Comparison of ENCODE assay signal across 16 cellular contexts in the genomic region with DNA sequence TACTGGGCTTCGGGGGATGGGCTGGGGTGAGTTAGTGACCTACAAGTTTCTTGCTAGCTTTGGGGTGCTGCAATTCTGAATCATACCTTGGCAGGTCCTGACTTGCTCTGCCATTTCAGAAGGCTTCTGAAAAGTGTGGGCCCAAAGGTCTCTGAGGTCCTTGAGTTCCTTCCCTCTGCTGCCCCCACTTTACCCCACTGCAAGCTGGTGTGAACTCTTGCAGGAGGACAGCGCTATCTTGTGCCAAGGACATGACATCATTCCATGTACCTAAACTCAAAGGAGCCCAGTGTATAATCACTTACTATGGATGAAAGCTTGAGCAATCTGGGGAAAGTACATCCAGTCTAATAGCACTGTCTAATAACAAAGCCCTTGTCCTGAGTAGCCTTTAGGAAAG.
DNase-seq lines count a peak whose midpoint lies in the region; ATAC-seq and TF ChIP-seq lines count a peak whose summit lies in the region.
"Had no signal": no experiment of that assay in that cellular context is flagged by ENCODE, and none has a peak within 500 bp of the region (broad histone marks: within the 10 kb centered on the region; RNA-seq: fewer than 3 reads in every experiment).

No MANE protein-coding gene starts in this region.

- CTCF ChIA-PET in Caco-2 (lab: Charles Lee): no interaction called here

- H3K27ac Mint-ChIP-seq in Caco-2 (ENCODE audit: unreplicated experiment): no peak overlapping the region
- H3K27ac Mint-ChIP-seq: activated T-helper 2 cell treated with anti-CD3 and anti-CD28 coated beads, Interferon-gamma antibody, Interleukin-2, Interleukin-4, amounts not matched to agents 10 μg/mL and 5 μg/mL and 100 μg/mL, durations not matched to agents 14 hours and 24 hours and 36 hours; naive thymus-derived CD8-positive, alpha-beta T cell; WTC11 had no signal

- H2BK5ac ChIP-seq in mesenchymal stem cell (ENCODE audit: low read depth, low read length, poor library complexity, severe bottlenecking): no peak overlapping the region

- H3K27me3 Mint-ChIP-seq in Caco-2 (ENCODE audit: insufficient read depth, unreplicated experiment): peaks cover 26% of the 10 kb centered on the region

- no peaks in the 10 kb centered on the region for H3K79me1 ChIP-seq in mesenchymal stem cell (replicated peaks; ENCODE audit: low read length, poor library complexity, severe bottlenecking)

- H2AFZ ChIP-seq in mesenchymal stem cell (ENCODE audit: low read depth, low read length): no peak overlapping the region
- H2AFZ ChIP-seq: GM23248, parathyroid adenoma had no signal

- H3K4me1 Mint-ChIP-seq in Caco-2 (ENCODE audit: low read depth, unreplicated experiment): peaks cover 7% of the 10 kb centered on the region

- H3K18ac ChIP-seq in mesenchymal stem cell (ENCODE audit: low read depth in 1 of 2, low read length in 2 of 2): no peak overlapping the region

- H3K27me3 ChIP-seq in mesenchymal stem cell (ENCODE audit: control insufficient read depth in 1 of 2, insufficient read depth in 1 of 2, low read length in 2 of 2): peaks cover 22 to 53% of the 10 kb centered on the region in 2 experiments
- H3K27me3 ChIP-seq in Caco-2 (replicated peaks; ENCODE audit: control insufficient read depth, insufficient read depth, low read length): no peaks in the 10 kb centered on the region

- no peak overlapping the region for H4K8ac ChIP-seq in mesenchymal stem cell (ENCODE audit: low read length)

- POLR2A ChIA-PET in Caco-2 (lab: Charles Lee): no interaction called here

- no peak overlapping the region for H3K14ac ChIP-seq in mesenchymal stem cell (ENCODE audit: low read length in 2 of 2)

- H3K9ac ChIP-seq in mesenchymal stem cell (ENCODE audit: low read length): no peak overlapping the region
- H3K9ac ChIP-seq: GM23248, parathyroid adenoma had no signal

- H2BK12ac ChIP-seq in mesenchymal stem cell (ENCODE audit: low read length in 2 of 2): no peak overlapping the region

- no peak overlapping the region for H3K27ac ChIP-seq in mesenchymal stem cell (ENCODE audit: low read length, poor library complexity, severe bottlenecking)
- H3K27ac ChIP-seq: GM23248, parathyroid adenoma had no signal

- no peak overlapping the region for H3K4me2 ChIP-seq in mesenchymal stem cell (ENCODE audit: low read length, poor library complexity, severe bottlenecking)

- DNase-seq in M059J (ENCODE audit: low read depth) (peak; percentile 21), NCI-H69 (lab: John Stamatoyannopoulos, UW) (peak; percentile 51), epithelial cell of esophagus (ENCODE audit: low read depth) (peak; percentile 88), mesenchymal stem cell (peak; percentile 46), iPS-NIHi7 (ENCODE audit: extremely low spot score) (no peak), Caco-2 (no peak)
- DNase-seq: GM23248; IMR-90; naive thymus-derived CD8-positive, alpha-beta T cell; NCI-H2171; T-helper 1 cell had no signal

- TF ChIP-seq CTCF in epithelial cell of esophagus (IDR thresholded peaks at IDR 0.05; ENCODE audit: insufficient read depth, low read depth, low read length, missing control alignments): no peak
- no peak for TF ChIP-seq CTCF in Caco-2 (IDR thresholded peaks at IDR 0.05; ENCODE audit: insufficient read depth in 1 of 2, low read depth in 1 of 2, low read length in 1 of 2, severe bottlenecking in 1 of 2, unreplicated experiment in 1 of 2)

- H3K4me1 ChIP-seq in mesenchymal stem cell (ENCODE audit: control insufficient read depth, insufficient read depth, low read depth, low read length) (peaks cover 4% of the 10 kb centered on the region), Caco-2 (no peaks in the 10 kb centered on the region)
- H3K4me1 ChIP-seq: parathyroid adenoma had no signal

- ATAC-seq in GM21528 (IDR thresholded peaks at IDR 0.05; ENCODE audit: low FRiP score, unreplicated experiment): no peak
- ATAC-seq: naive thymus-derived CD8-positive, alpha-beta T cell; WTC11 had no signal

- H2BK15ac ChIP-seq in mesenchymal stem cell (ENCODE audit: low read depth, poor library complexity, severe bottlenecking): no peak overlapping the region

- H3K4me3 ChIP-seq in epithelial cell of esophagus (ENCODE audit: low read length): no peak overlapping the region
- H3K4me3 ChIP-seq in mesenchymal stem cell (ENCODE audit: insufficient read depth in 1 of 2, low read depth in 1 of 2, low read length in 2 of 2): no peak overlapping the region
- H3K4me3 ChIP-seq in Caco-2 (ENCODE audit: low read depth, low read length): no peak overlapping the region
- H3K4me3 ChIP-seq: adrenal gland, GM23248 had no signal

- no peak overlapping the region for H2BK120ac ChIP-seq in mesenchymal stem cell (ENCODE audit: low read depth, low read length)

- intact Hi-C loops in Caco-2 (cut with micrococcal nuclease; ENCODE audit: unreplicated experiment): no loop called here

- H3K9me3 Mint-ChIP-seq in Caco-2 (ENCODE audit: unreplicated experiment): no peaks in the 10 kb centered on the region
- H3K9me3 Mint-ChIP-seq: activated T-helper 2 cell treated with anti-CD3 and anti-CD28 coated beads, Interferon-gamma antibody, Interleukin-2, Interleukin-4, amounts not matched to agents 10 μg/mL and 5 μg/mL and 100 μg/mL, durations not matched to agents 14 hours and 24 hours and 36 hours; naive thymus-derived CD8-positive, alpha-beta T cell had no signal

- no peak overlapping the region for H3K23ac ChIP-seq in mesenchymal stem cell (ENCODE audit: low read length in 2 of 2)

- H3K4me3 Mint-ChIP-seq in Caco-2 (ENCODE audit: unreplicated experiment): no peak overlapping the region
- H3K4me3 Mint-ChIP-seq: naive thymus-derived CD8-positive, alpha-beta T cell; WTC11 had no signal

- H3K36me3 ChIP-seq in mesenchymal stem cell (ENCODE audit: control insufficient read depth in 1 of 2, insufficient read depth in 2 of 2, low read depth in 1 of 2, low read length in 2 of 2): no peaks in the 10 kb centered on the region
- no peaks in the 10 kb centered on the region for H3K36me3 ChIP-seq in Caco-2 (ENCODE audit: control insufficient read depth, insufficient read depth, low read length)
- H3K36me3 ChIP-seq: adrenal gland had no signal

- no peaks in the 10 kb centered on the region for H3K9me3 ChIP-seq in mesenchymal stem cell (ENCODE audit: control insufficient read depth, low read length)
- no peaks in the 10 kb centered on the region for H3K9me3 ChIP-seq in Caco-2
- H3K9me3 ChIP-seq: adrenal gland had no signal

- WGBS in mesenchymal stem cell: 90% methylated on average over 2 of the region's 2 CpGs

- H4K91ac ChIP-seq in mesenchymal stem cell (ENCODE audit: low read length): no peak overlapping the region

- BruUV-seq in Caco-2 (replicated peaks; lab: Mats Ljungman, UMichigan): no TSS peak

- H3K36me3 Mint-ChIP-seq in Caco-2 (ENCODE audit: insufficient read depth, unreplicated experiment): no peaks in the 10 kb centered on the region
- H3K36me3 Mint-ChIP-seq: WTC11 had no signal

- no peak overlapping the region for H2AK5ac ChIP-seq in mesenchymal stem cell (ENCODE audit: low read length, severe bottlenecking)

- H3K4ac ChIP-seq in mesenchymal stem cell (ENCODE audit: low read depth in 1 of 2, low read length in 2 of 2): no peak overlapping the region

Comparison
In these comparisons a context has a peak if more than half of its experiments do, and no peak if none do; other contexts are left out.
1. DNase-seq: peak in M059J (single experiment), NCI-H69 (single experiment), epithelial cell of esophagus (single experiment) and mesenchymal stem cell (single experiment); none in iPS-NIHi7 (single experiment) and Caco-2 (0 of 2).